In genomic region chr20:48721324-48722001, GRCh38 we compare ENCODE assay signal across 10 cellular contexts.
A peak's percentile ranks its signal among the peaks of the same experiment; 100 is the strongest.
DNase-seq lines count a peak whose midpoint lies in the region; TF ChIP-seq lines count a peak whose summit lies in the region.
"Had no signal": no experiment of that assay in that cellular context is flagged by ENCODE, and none has a peak within 500 bp of the region (broad histone marks: within the 10 kb centered on the region; RNA-seq: fewer than 3 reads in every experiment).

No MANE protein-coding gene starts in this region.

- H3K27me3 Mint-ChIP-seq in activated CD4-positive, alpha-beta T cell treated with anti-CD3 and anti-CD28 coated beads, Interleukin-2, amount 10 ng/mL, durations not matched to agents 24 days and 14 days, result no peaks in the 10 kb centered on the region
- no peaks in the 10 kb centered on the region for H3K27me3 Mint-ChIP-seq in activated T-helper 1 cell treated with anti-CD3 and anti-CD28 coated beads, Interleukin-12 subunit alpha, Interleukin-12 subunit beta, Interleukin-2, Interleukin-4 antibody, amounts not matched to agents 30 ng/mL and 10 ng/mL and 1 ng/mL, durations not matched to agents 14 hours and 24 hours and 36 hours (ENCODE audit: insufficient read depth)
- peaks cover 22% of the 10 kb centered on the region for H3K27me3 Mint-ChIP-seq in glutamatergic neuron (ENCODE audit: unreplicated experiment)

- H3K4me1 ChIP-seq in vagina, result peaks cover 32% of the 10 kb centered on the region

- no peak for DNase-seq in activated CD4-positive, alpha-beta T cell treated with anti-CD3 and anti-CD28 coated beads, Interleukin-2, amount 10 ng/mL, durations not matched to agents 24 days and 14 days
- no peak for DNase-seq in activated CD4-positive, alpha-beta T cell treated with anti-CD3 and anti-CD28 coated beads, Interleukin-2, amount 50 U/mL, for 1 hour
- no peak for DNase-seq in activated T-helper 1 cell treated with anti-CD3 and anti-CD28 coated beads, Interleukin-12 subunit alpha, Interleukin-12 subunit beta, Interleukin-2, Interleukin-4 antibody, amounts not matched to agents 30 ng/mL and 10 ng/mL and 1 ng/mL, durations not matched to agents 14 hours and 24 hours and 36 hours (ENCODE audit: low spot score)
- DNase-seq in glutamatergic neuron (no peak), substantia nigra (lab: John Stamatoyannopoulos, UW) (peak in 13 of 49 donors; percentile 29 to 63 (median 43)), dedifferentiated amniotic fluid mesenchymal stem cell (ENCODE audit: extremely low spot score) (no peak), vagina (ENCODE audit: extremely low spot score in 2 of 2) (no peak), NCI-H69 (lab: John Stamatoyannopoulos, UW) (no peak)
- DNase-seq: mesendoderm, NCI-H1694 treated with DMSO at 0.1 percent for 48 hours had no signal

- H3K9me3 ChIP-seq in vagina, result no peaks in the 10 kb centered on the region

- peak overlapping the region; percentile 84 for H3K27ac Mint-ChIP-seq in activated CD4-positive, alpha-beta T cell treated with anti-CD3 and anti-CD28 coated beads, Interleukin-2, amount 10 ng/mL, durations not matched to agents 24 days and 14 days
- peak overlapping the region; percentile 81 for H3K27ac Mint-ChIP-seq in activated T-helper 1 cell treated with anti-CD3 and anti-CD28 coated beads, Interleukin-12 subunit alpha, Interleukin-12 subunit beta, Interleukin-2, Interleukin-4 antibody, amounts not matched to agents 30 ng/mL and 10 ng/mL and 1 ng/mL, durations not matched to agents 14 hours and 24 hours and 36 hours
- peak overlapping the region; percentile 9 for H3K27ac Mint-ChIP-seq in glutamatergic neuron (ENCODE audit: unreplicated experiment)

- H3K36me3 Mint-ChIP-seq in activated CD4-positive, alpha-beta T cell treated with anti-CD3 and anti-CD28 coated beads, Interleukin-2, amount 10 ng/mL, durations not matched to agents 24 days and 14 days (ENCODE audit: low read depth), result peaks cover 51% of the 10 kb centered on the region
- H3K36me3 Mint-ChIP-seq in activated T-helper 1 cell treated with anti-CD3 and anti-CD28 coated beads, Interleukin-12 subunit alpha, Interleukin-12 subunit beta, Interleukin-2, Interleukin-4 antibody, amounts not matched to agents 30 ng/mL and 10 ng/mL and 1 ng/mL, durations not matched to agents 14 hours and 24 hours and 36 hours (ENCODE audit: low read depth), result peaks cover 42% of the 10 kb centered on the region
- H3K36me3 Mint-ChIP-seq in glutamatergic neuron (ENCODE audit: unreplicated experiment), result peaks cover 18% of the 10 kb centered on the region

- no peak overlapping the region for H3K4me3 ChIP-seq in vagina

- H3K4me3 Mint-ChIP-seq in activated CD4-positive, alpha-beta T cell treated with anti-CD3 and anti-CD28 coated beads, Interleukin-2, amount 10 ng/mL, durations not matched to agents 24 days and 14 days, result peak overlapping the region; percentile 7
- peak overlapping the region; percentile 23 for H3K4me3 Mint-ChIP-seq in activated T-helper 1 cell treated with anti-CD3 and anti-CD28 coated beads, Interleukin-12 subunit alpha, Interleukin-12 subunit beta, Interleukin-2, Interleukin-4 antibody, amounts not matched to agents 30 ng/mL and 10 ng/mL and 1 ng/mL, durations not matched to agents 14 hours and 24 hours and 36 hours
- H3K4me3 Mint-ChIP-seq in glutamatergic neuron (ENCODE audit: unreplicated experiment), result no peak overlapping the region

- H3K9me3 Mint-ChIP-seq in activated CD4-positive, alpha-beta T cell treated with anti-CD3 and anti-CD28 coated beads, Interleukin-2, amount 10 ng/mL, durations not matched to agents 24 days and 14 days, result no peaks in the 10 kb centered on the region
- H3K9me3 Mint-ChIP-seq in activated T-helper 1 cell treated with anti-CD3 and anti-CD28 coated beads, Interleukin-12 subunit alpha, Interleukin-12 subunit beta, Interleukin-2, Interleukin-4 antibody, amounts not matched to agents 30 ng/mL and 10 ng/mL and 1 ng/mL, durations not matched to agents 14 hours and 24 hours and 36 hours, result no peaks in the 10 kb centered on the region
- H3K9me3 Mint-ChIP-seq in glutamatergic neuron (ENCODE audit: unreplicated experiment), result peaks cover 13% of the 10 kb centered on the region

- no peaks in the 10 kb centered on the region for H3K27me3 ChIP-seq in vagina

- H3K4me1 Mint-ChIP-seq in activated CD4-positive, alpha-beta T cell treated with anti-CD3 and anti-CD28 coated beads, Interleukin-2, amount 10 ng/mL, durations not matched to agents 24 days and 14 days, result peaks cover 65% of the 10 kb centered on the region
- peaks cover 65% of the 10 kb centered on the region for H3K4me1 Mint-ChIP-seq in activated T-helper 1 cell treated with anti-CD3 and anti-CD28 coated beads, Interleukin-12 subunit alpha, Interleukin-12 subunit beta, Interleukin-2, Interleukin-4 antibody, amounts not matched to agents 30 ng/mL and 10 ng/mL and 1 ng/mL, durations not matched to agents 14 hours and 24 hours and 36 hours (ENCODE audit: low read depth)
- H3K4me1 Mint-ChIP-seq in glutamatergic neuron (ENCODE audit: low read depth, unreplicated experiment), result peaks cover 36% of the 10 kb centered on the region

- TF ChIP-seq POLR2A in vagina (IDR thresholded peaks at IDR 0.05), result no peak

- no peaks in the 10 kb centered on the region for H3K36me3 ChIP-seq in vagina

- H3K27ac ChIP-seq in substantia nigra (ENCODE audit: low read depth, low read length, poor library complexity, severe bottlenecking), result peak overlapping the region; percentile 96
- H3K27ac ChIP-seq in vagina, result no peak overlapping the region

- no peak for TF ChIP-seq CTCF in glutamatergic neuron (IDR thresholded peaks at IDR 0.05; ENCODE audit: partially characterized antibody, unreplicated experiment)
- TF ChIP-seq CTCF in vagina (IDR thresholded peaks at IDR 0.05), result no peak

- intact Hi-C loops in activated CD4-positive, alpha-beta T cell treated with anti-CD3 and anti-CD28 coated beads, Interleukin-2, amount 10 ng/mL, durations not matched to agents 24 days and 14 days (cut with micrococcal nuclease), result no loop called here
- intact Hi-C loops in activated T-helper 1 cell treated with anti-CD3 and anti-CD28 coated beads, Interleukin-12 subunit alpha, Interleukin-12 subunit beta, Interleukin-2, Interleukin-4 antibody, amounts not matched to agents 30 ng/mL and 10 ng/mL and 1 ng/mL, durations not matched to agents 14 hours and 24 hours and 36 hours (cut with micrococcal nuclease), result no loop called here
- intact Hi-C loops in vagina (cut with DNase I), result no loop called here

Comparison
In these comparisons a context has a peak if more than half of its experiments do, and no peak if none do; other contexts are left out.
1. H3K27ac Mint-ChIP-seq: peak in every context shown above with its lines; median percentile 84 in activated CD4-positive, alpha-beta T cell treated with anti-CD3 and anti-CD28 coated beads, Interleukin-2, amount 10 ng/mL, durations not matched to agents 24 days and 14 days; 81 in activated T-helper 1 cell treated with anti-CD3 and anti-CD28 coated beads, Interleukin-12 subunit alpha, Interleukin-12 subunit beta, Interleukin-2, Interleukin-4 antibody, amounts not matched to agents 30 ng/mL and 10 ng/mL and 1 ng/mL, durations not matched to agents 14 hours and 24 hours and 36 hours; 9 in glutamatergic neuron.